Comparison of ENCODE assay signal across 8 cellular contexts in the genomic region with DNA sequence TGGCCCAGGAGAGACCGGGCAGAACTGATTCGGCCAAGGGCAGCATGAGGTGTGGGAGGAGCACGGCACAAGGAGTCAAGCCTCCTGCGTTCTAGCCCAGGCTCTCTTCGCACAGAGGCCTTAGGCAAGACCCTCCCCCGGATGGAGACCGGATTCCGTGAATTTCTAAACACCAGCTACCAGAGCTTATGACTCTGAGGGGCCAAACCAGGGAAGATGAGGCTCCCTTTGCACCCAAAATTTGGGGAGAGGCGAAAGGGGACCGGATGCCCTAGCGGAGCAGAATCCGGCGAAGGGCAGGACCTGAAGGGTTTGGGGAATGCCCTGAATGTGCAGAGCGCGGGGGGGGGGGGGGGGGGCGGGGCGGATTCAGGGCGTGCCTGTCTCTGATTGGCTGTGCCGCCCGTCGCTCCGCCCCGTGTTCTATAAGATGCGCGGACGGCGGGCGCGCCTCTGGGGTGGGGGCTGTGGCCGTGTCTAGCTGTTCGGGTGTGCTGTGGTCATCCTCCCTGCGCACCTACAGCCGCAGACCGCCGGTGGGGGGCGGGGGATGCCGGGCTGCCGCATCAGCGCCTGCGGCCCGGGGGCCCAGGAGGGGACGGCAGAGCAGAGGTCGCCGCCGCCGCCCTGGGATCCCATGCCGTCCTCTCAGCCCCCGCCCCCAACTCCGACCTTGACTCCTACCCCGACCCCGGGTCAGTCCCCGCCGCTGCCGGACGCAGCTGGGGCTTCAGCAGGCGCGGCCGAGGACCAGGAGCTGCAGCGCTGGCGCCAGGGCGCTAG. TPM values are rescaled to one million over a fixed set of nuclear protein-coding genes. Genes with fewer than 3 reads are reported as not detected.
DNase-seq lines count a peak whose midpoint lies in the region; ATAC-seq and TF ChIP-seq lines count a peak whose summit lies in the region.

A gene with protein sequence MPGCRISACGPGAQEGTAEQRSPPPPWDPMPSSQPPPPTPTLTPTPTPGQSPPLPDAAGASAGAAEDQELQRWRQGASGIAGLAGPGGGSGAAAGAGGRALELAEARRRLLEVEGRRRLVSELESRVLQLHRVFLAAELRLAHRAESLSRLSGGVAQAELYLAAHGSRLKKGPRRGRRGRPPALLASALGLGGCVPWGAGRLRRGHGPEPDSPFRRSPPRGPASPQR (plus strand): TSS at position 456 of the 783 bp plus-strand sequence. CDS start 95 bp downstream, at position 551.

- peaks cover 5% of the 10 kb centered on the region for H3K4me1 Mint-ChIP-seq in activated T-helper 17 cell treated with anti-CD3 and anti-CD28 coated beads, Interleukin-2, amount 50 U/mL, for 72 hours
- H3K4me1 Mint-ChIP-seq in natural killer cell treated with Interleukin-12 subunit alpha and Interleukin-12 subunit beta and Interleukin-15 and Interleukin-18, amount 100 ng/mL, for 72 hours (ENCODE audit: low read depth in 2 of 2), result peaks cover 13 to 17% of the 10 kb centered on the region in 2 donors

- BruUV-seq in Panc1 (replicated peaks; lab: Mats Ljungman, UMichigan), result no TSS peak

- H3K9me3 ChIP-seq in Panc1 (ENCODE audit: control insufficient read depth, insufficient read depth, low read depth, low read length), result no peaks in the 10 kb centered on the region

- DNase-seq in GM06990 (ENCODE audit: extremely low read depth, insufficient read length) (peak; percentile 63), Panc1 (ENCODE audit: low read depth, low spot score) (no peak), fibroblast of peridontal ligament (ENCODE audit: extremely low read depth) (peak; percentile 52), mesenteric fat pad (ENCODE audit: low spot score) (no peak)
- peak; percentile 84 for DNase-seq in natural killer cell treated with Interleukin-12 subunit alpha and Interleukin-12 subunit beta and Interleukin-15 and Interleukin-18, amount 100 ng/mL, for 72 hours (ENCODE audit: low spot score)
- DNase-seq in stimulated activated naive CD4-positive, alpha-beta T cell (lab: John Stamatoyannopoulos, UW), result peak; percentile 25 to 69 (median 62)

- CTCF ChIA-PET in Panc1 (lab: Charles Lee), result interaction anchor here (0.7 kb wide), 1 partner anchor 559 kb away, joined by 7 read pairs; no protein-coding TSS in a partner anchor

- H3K4me3 Mint-ChIP-seq in activated T-helper 17 cell treated with anti-CD3 and anti-CD28 coated beads, Interleukin-2, amount 50 U/mL, for 72 hours, result peak within 1 kb of the TSS; percentile 84
- H3K4me3 Mint-ChIP-seq in natural killer cell treated with Interleukin-12 subunit alpha and Interleukin-12 subunit beta and Interleukin-15 and Interleukin-18, amount 100 ng/mL, for 72 hours, result peak within 1 kb of the TSS; percentile 82

- H3K4me3 ChIP-seq in GM06990 (replicated peaks; ENCODE audit: low read depth, low read length) (peak within 1 kb of the TSS; percentile 55), Panc1 (ENCODE audit: low read depth in 2 of 2, low read length in 2 of 2) (peak within 1 kb of the TSS; percentile 57 to 68)

- no peak within 1 kb of the TSS for H3K27ac Mint-ChIP-seq in activated T-helper 17 cell treated with anti-CD3 and anti-CD28 coated beads, Interleukin-2, amount 50 U/mL, for 72 hours
- no peak within 1 kb of the TSS for H3K27ac Mint-ChIP-seq in natural killer cell treated with Interleukin-12 subunit alpha and Interleukin-12 subunit beta and Interleukin-15 and Interleukin-18, amount 100 ng/mL, for 72 hours

- intact Hi-C loops in Panc1 (cut with micrococcal nuclease; ENCODE audit: unreplicated experiment), result no loop called here

- peak within 1 kb of the TSS; percentile 81 for H3K27ac ChIP-seq in Panc1 (ENCODE audit: low read length)

- no peaks in the 10 kb centered on the region for H3K9me3 Mint-ChIP-seq in activated T-helper 17 cell treated with anti-CD3 and anti-CD28 coated beads, Interleukin-2, amount 50 U/mL, for 72 hours
- H3K9me3 Mint-ChIP-seq in natural killer cell treated with Interleukin-12 subunit alpha and Interleukin-12 subunit beta and Interleukin-15 and Interleukin-18, amount 100 ng/mL, for 72 hours, result no peaks in the 10 kb centered on the region

- TF ChIP-seq CTCF in GM06990 (IDR thresholded peaks at IDR 0.05; ENCODE audit: insufficient read depth, low read length, poor library complexity, severe bottlenecking) (no peak), Panc1 (IDR thresholded peaks at IDR 0.05) (no peak)

- in situ Hi-C loops in Panc1 (cut with HindIII; ENCODE audit: low pct_unique_long_range_greater_than_20kb, low sequenced_read_pairs), result no loop called here

- peaks cover 44% of the 10 kb centered on the region for H3K4me1 ChIP-seq in Panc1 (ENCODE audit: control insufficient read depth, insufficient read depth, low read length)

- ATAC-seq in HG03432 (IDR thresholded peaks at IDR 0.05; ENCODE audit: unreplicated experiment) (peak; percentile 58), Panc1 (peak; percentile 78)
- peak; percentile 79 for ATAC-seq in activated T-helper 17 cell treated with anti-CD3 and anti-CD28 coated beads, Interleukin-2, amount 50 U/mL, for 72 hours (replicated peaks)
- ATAC-seq in natural killer cell treated with Interleukin-12 subunit alpha and Interleukin-12 subunit beta and Interleukin-15 and Interleukin-18, amount 100 ng/mL, for 72 hours, result peak; percentile 78 to 89

- POLR2A ChIA-PET in Panc1 (lab: Charles Lee), result interaction anchor here (0.6 to 1.1 kb wide), 3 partner anchors 20 to 112 kb away, joined by 3 to 5 read pairs (median 5); no protein-coding TSS in a partner anchor

- H3K27me3 Mint-ChIP-seq in activated T-helper 17 cell treated with anti-CD3 and anti-CD28 coated beads, Interleukin-2, amount 50 U/mL, for 72 hours, result peaks cover 20% of the 10 kb centered on the region
- H3K27me3 Mint-ChIP-seq in natural killer cell treated with Interleukin-12 subunit alpha and Interleukin-12 subunit beta and Interleukin-15 and Interleukin-18, amount 100 ng/mL, for 72 hours, result peaks cover 40 to 52% of the 10 kb centered on the region in 2 donors

- no peaks in the 10 kb centered on the region for H3K36me3 Mint-ChIP-seq in activated T-helper 17 cell treated with anti-CD3 and anti-CD28 coated beads, Interleukin-2, amount 50 U/mL, for 72 hours (ENCODE audit: low read depth)
- no peaks in the 10 kb centered on the region for H3K36me3 Mint-ChIP-seq in natural killer cell treated with Interleukin-12 subunit alpha and Interleukin-12 subunit beta and Interleukin-15 and Interleukin-18, amount 100 ng/mL, for 72 hours

- H3K27me3 ChIP-seq in GM06990 (replicated peaks; ENCODE audit: control insufficient read depth, insufficient read depth, low read length) (peaks cover 3% of the 10 kb centered on the region), Panc1 (ENCODE audit: control insufficient read depth, insufficient read depth, low read length) (no peaks in the 10 kb centered on the region)

- H3K36me3 ChIP-seq in GM06990 (ENCODE audit: control insufficient read depth, insufficient read depth, low read length), result no peaks in the 10 kb centered on the region
- no peaks in the 10 kb centered on the region; the same call in none of the 2 replicates for H3K36me3 ChIP-seq in Panc1 (ENCODE audit: control insufficient read depth, insufficient read depth, low read length)

RNA-seq across cellular contexts. Expression of the gene that starts here (rescaled TPM):
- 81.2 TPM for total RNA-seq in Panc1 (2021; ENCODE audit: unreplicated experiment)
- polyA plus RNA-seq in Panc1 (2012; ENCODE audit: insufficient read length), result 95.3 TPM
- total RNA-seq in activated T-helper 17 cell treated with anti-CD3 and anti-CD28 coated beads, Interleukin-2, amount 50 U/mL, for 72 hours, result not detected
- total RNA-seq in natural killer cell treated with Interleukin-12 subunit alpha and Interleukin-12 subunit beta and Interleukin-15 and Interleukin-18, amount 100 ng/mL, for 72 hours, result under 1 TPM; 0.28 to 0.55 TPM
- total RNA-seq in mesenteric fat pad, result 1.7 TPM

Comparison
In these comparisons a context has a peak if more than half of its experiments do, and no peak if none do; other contexts are left out.
1. RNA of the gene that starts here (total RNA-seq): 81.2 TPM in Panc1 (single experiment); 1.7 TPM in mesenteric fat pad (single experiment), 0.28 to 0.55 TPM in natural killer cell treated with Interleukin-12 subunit alpha and Interleukin-12 subunit beta and Interleukin-15 and Interleukin-18, amount 100 ng/mL, for 72 hours and not detected in activated T-helper 17 cell treated with anti-CD3 and anti-CD28 coated beads, Interleukin-2, amount 50 U/mL, for 72 hours; every median in the first group is over 10 times any median in the second.
2. Peak in ATAC-seq in activated T-helper 17 cell treated with anti-CD3 and anti-CD28 coated beads, Interleukin-2, amount 50 U/mL, for 72 hours; RNA of the gene not detected or under 1 TPM.
3. Peak in DNase-seq and ATAC-seq in natural killer cell treated with Interleukin-12 subunit alpha and Interleukin-12 subunit beta and Interleukin-15 and Interleukin-18, amount 100 ng/mL, for 72 hours; RNA of the gene not detected or under 1 TPM.
4. DNase-seq: peak in GM06990 (single experiment), fibroblast of peridontal ligament (single experiment) and stimulated activated naive CD4-positive, alpha-beta T cell (6 of 6); none in Panc1 (single experiment) and mesenteric fat pad (single experiment).
5. Peak in every context shown above with its lines, with median percentiles within 50 percentile points of each other: ATAC-seq.